26 cellular contexts compared by ENCODE assay signal in the genomic region with DNA sequence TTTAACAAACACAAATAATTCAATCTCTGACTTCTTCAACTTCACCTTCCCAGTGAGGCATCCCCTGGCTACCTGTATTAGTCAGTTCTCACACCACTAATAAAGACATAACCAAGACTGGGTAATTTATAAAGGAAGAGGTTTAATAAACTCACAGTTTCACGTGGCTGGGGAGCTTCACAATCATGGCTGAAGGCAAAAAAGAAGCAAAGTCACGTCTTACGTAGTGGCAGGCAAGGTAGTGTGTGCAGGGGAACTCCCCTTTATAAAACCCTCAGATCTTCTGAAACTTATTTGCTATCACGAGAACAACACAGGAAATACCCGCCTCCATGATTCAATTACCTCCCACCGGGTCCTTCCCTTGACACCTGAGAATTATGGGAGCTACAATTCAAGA.
DNase-seq lines count a peak whose midpoint lies in the region; ATAC-seq and TF ChIP-seq lines count a peak whose summit lies in the region.
"Had no signal": no experiment of that assay in that cellular context is flagged by ENCODE, and none has a peak within 500 bp of the region (broad histone marks: within the 10 kb centered on the region; RNA-seq: fewer than 3 reads in every experiment).

No MANE protein-coding gene starts in this region.

- H3K4me3 ChIP-seq in WERI-Rb-1 (ENCODE audit: low read depth, low read length): no peak overlapping the region
- H3K4me3 ChIP-seq: GM23248 had no signal

- ATAC-seq in GM18511 (IDR thresholded peaks at IDR 0.05; ENCODE audit: unreplicated experiment): peak; percentile 59
- ATAC-seq in GM19023 (IDR thresholded peaks at IDR 0.05; ENCODE audit: unreplicated experiment): peak; percentile 61
- peak; percentile 56 for ATAC-seq in HG02981 (IDR thresholded peaks at IDR 0.05; ENCODE audit: unreplicated experiment)
- no peak for ATAC-seq in GM21381 (IDR thresholded peaks at IDR 0.05; ENCODE audit: unreplicated experiment)
- ATAC-seq: CD8-positive, alpha-beta T cell; Panc1 had no signal

- no peaks in the 10 kb centered on the region for H3K9me3 ChIP-seq in WERI-Rb-1 (ENCODE audit: severe bottlenecking)

- DNase-seq in WERI-Rb-1 (no peak), amygdala (lab: John Stamatoyannopoulos, UW) (no peak), NCI-H1436 (lab: John Stamatoyannopoulos, UW) (no peak)
- DNase-seq: CD8-positive, alpha-beta T cell; DMS 273 treated with DMSO at 0.1 percent for 48 hours; DMS79; EL; GDM1; GM23248; H7; NCI-H1092; NCI-H1417 treated with DMSO at 0.1 percent for 48 hours; NCI-H187; NCI-H2081 treated with DMSO at 0.1 percent for 48 hours; NCI-H2171; NCI-H226; NCI-H510A; NCI-H69; SHP77 had no signal

- TF ChIP-seq CTCF in WERI-Rb-1 (IDR thresholded peaks at IDR 0.05; ENCODE audit: low read depth, low read length): no peak

- no peak overlapping the region for H3K27ac ChIP-seq in WERI-Rb-1
- H3K27ac ChIP-seq: C4-2B, GM23248, RWPE1 had no signal

- no peaks in the 10 kb centered on the region for H3K27me3 ChIP-seq in WERI-Rb-1 (ENCODE audit: insufficient read depth, low read depth, severe bottlenecking)

- H3K36me3 ChIP-seq in WERI-Rb-1: no peaks in the 10 kb centered on the region
